In genomic region chr12:96501139-96501741, GRCh38 we compare ENCODE assay signal across 9 cellular contexts. TPM values are rescaled to one million over a fixed set of nuclear protein-coding genes. Genes with fewer than 3 reads are reported as not detected.
DNase-seq lines count a peak whose midpoint lies in the region; ATAC-seq and TF ChIP-seq lines count a peak whose summit lies in the region.
"Had no signal": no experiment of that assay in that cellular context is flagged by ENCODE, and none has a peak within 500 bp of the region (broad histone marks: within the 10 kb centered on the region; RNA-seq: fewer than 3 reads in every experiment).

No MANE protein-coding gene starts in this region.

- H3K27me3 Mint-ChIP-seq in activated T-cell treated with anti-CD3 and anti-CD28 coated beads, Interleukin-2, amount 50 U/mL, for 4 hours (ENCODE audit: low read depth), result no peaks in the 10 kb centered on the region

- intact Hi-C loops in heart right ventricle (cut with DNase I), result loop anchor here in 6 of 10 donors (5.0 to 10.0 kb wide), 7 partner anchors 96 to 439 kb away; partner anchors contain the start of gene CDK17 (in 2 of the 6)

- DNase-seq in activated naive CD4-positive, alpha-beta T cell treated with Interleukin-2 at 50 U/mL for 16 hours, result peak; percentile 34
- no peak for DNase-seq in activated naive CD4-positive, alpha-beta T cell treated with anti-CD3 and anti-CD28 coated beads, Interleukin-2, amount 50 U/mL, for 16 hours
- peak; percentile 31 for DNase-seq in NCI-H2029 treated with DMSO at 0.1 percent for 48 hours (lab: John Stamatoyannopoulos, UW)
- no peak for DNase-seq in activated T-cell treated with anti-CD3 and anti-CD28 coated beads, Interleukin-2, amount 50 U/mL, for 4 hours
- peak; percentile 36 to 42 for DNase-seq in heart right ventricle
- peak; percentile 14 to 22 for DNase-seq in stimulated activated CD8-positive, alpha-beta memory T cell treated with anti-CD3 and anti-CD28 coated beads, Interleukin-7, amount 100 ng/mL, for 4 hours (ENCODE audit: low read depth in 2 of 2)
- no peak for DNase-seq in D341Med (ENCODE audit: low spot score)

- H3K4me3 ChIP-seq in heart right ventricle, result no peak overlapping the region

- H3K36me3 Mint-ChIP-seq in activated T-cell treated with anti-CD3 and anti-CD28 coated beads, Interleukin-2, amount 50 U/mL, for 4 hours (ENCODE audit: insufficient read depth), result no peaks in the 10 kb centered on the region

- 33 to 40% methylated on average over 5 of the region's 5 CpGs for WGBS in heart right ventricle, 2 donors

- H3K9me3 Mint-ChIP-seq in activated T-cell treated with anti-CD3 and anti-CD28 coated beads, Interleukin-2, amount 50 U/mL, for 4 hours, result no peaks in the 10 kb centered on the region

- H3K27ac ChIP-seq in heart right ventricle, result peak overlapping the region; percentile 42 to 88 (median 76)

- H3K27me3 ChIP-seq in heart right ventricle, result no peaks in the 10 kb centered on the region

- peaks cover 46% of the 10 kb centered on the region for H3K4me1 Mint-ChIP-seq in activated T-cell treated with anti-CD3 and anti-CD28 coated beads, Interleukin-2, amount 50 U/mL, for 4 hours (ENCODE audit: low read depth)

- H3K36me3 ChIP-seq in heart right ventricle, result no peaks in the 10 kb centered on the region

- no peak for TF ChIP-seq CTCF in heart right ventricle (IDR thresholded peaks at IDR 0.05)

- H3K9me3 ChIP-seq in heart right ventricle, result no peaks in the 10 kb centered on the region

- peaks cover 4 to 36% (median 21%) of the 10 kb centered on the region in 9 donors for H3K4me1 ChIP-seq in heart right ventricle

- H3K4me3 Mint-ChIP-seq in activated T-cell treated with anti-CD3 and anti-CD28 coated beads, Interleukin-2, amount 50 U/mL, for 4 hours, result peak overlapping the region; percentile 35
- H3K4me3 Mint-ChIP-seq: neural crest cell had no signal

- peak; percentile 79 for ATAC-seq in HG02763 (IDR thresholded peaks at IDR 0.05; ENCODE audit: unreplicated experiment)
- peak; percentile 69 to 78 for ATAC-seq in activated T-cell treated with anti-CD3 and anti-CD28 coated beads, Interleukin-2, amount 50 U/mL, for 4 hours
- ATAC-seq in heart right ventricle, result peak; percentile 61 to 95 (median 86)

RNA-seq across cellular contexts. Expression of gene CFAP54, which starts 11.9 kb away (rescaled TPM):
- under 1 TPM; 0.15 to 0.32 (median 0.24) TPM for total RNA-seq in activated T-cell treated with anti-CD3 and anti-CD28 coated beads, Interleukin-2, amount 50 U/mL, for 4 hours
- total RNA-seq in heart right ventricle, result under 1 TPM in 9 of 10 donors, not detected in 1; 0.08 to 0.35 (median 0.27) TPM
- under 1 TPM in 1 of 2 donors, not detected in 1; 0.07 TPM for polyA plus RNA-seq in heart right ventricle

Comparison
In these comparisons a context has a peak if more than half of its experiments do, and no peak if none do; other contexts are left out.
1. DNase-seq: peak in activated naive CD4-positive, alpha-beta T cell treated with Interleukin-2 at 50 U/mL for 16 hours (single experiment), NCI-H2029 treated with DMSO at 0.1 percent for 48 hours (single experiment), heart right ventricle (2 of 2) and stimulated activated CD8-positive, alpha-beta memory T cell treated with anti-CD3 and anti-CD28 coated beads, Interleukin-7, amount 100 ng/mL, for 4 hours (2 of 2); none in activated naive CD4-positive, alpha-beta T cell treated with anti-CD3 and anti-CD28 coated beads, Interleukin-2, amount 50 U/mL, for 16 hours (single experiment), activated T-cell treated with anti-CD3 and anti-CD28 coated beads, Interleukin-2, amount 50 U/mL, for 4 hours (single experiment) and D341Med (single experiment).
2. Peak in every context shown above with its lines, with median percentiles within 50 percentile points of each other: ATAC-seq.